Comparison of ENCODE assay signal across 8 cellular contexts in the genomic region with DNA sequence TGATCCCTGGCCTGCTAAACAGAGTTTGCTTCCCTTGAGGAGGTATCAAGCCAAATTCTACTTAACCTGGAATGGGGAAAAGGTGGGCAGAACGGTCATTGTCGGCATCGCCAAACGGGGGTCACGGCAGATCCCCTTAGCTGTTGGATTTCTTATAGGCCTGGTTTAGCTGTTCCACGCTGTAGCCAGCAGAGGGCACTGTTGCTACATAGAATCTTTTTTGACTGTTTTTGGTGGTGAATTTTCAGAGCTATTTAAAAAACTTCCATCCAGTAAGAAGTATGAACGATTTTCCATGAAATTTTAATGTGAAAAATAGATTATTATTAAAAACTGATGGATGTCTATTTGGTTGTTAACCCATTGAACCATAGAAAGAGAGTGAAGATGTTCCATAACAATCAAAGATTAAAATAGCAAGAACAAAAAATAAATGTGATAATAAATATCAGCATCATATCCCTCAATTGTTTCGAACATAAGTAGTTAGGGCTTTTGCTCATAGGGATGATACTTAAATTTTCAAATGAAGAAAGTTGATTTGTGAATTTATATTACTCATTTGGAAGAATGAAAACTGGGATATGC. TPM values are rescaled to one million over a fixed set of nuclear protein-coding genes. Genes with fewer than 3 reads are reported as not detected.
A peak's percentile ranks its signal among the peaks of the same experiment; 100 is the strongest.
DNase-seq lines count a peak whose midpoint lies in the region; ATAC-seq, FAIRE-seq and TF ChIP-seq lines count a peak whose summit lies in the region.

No MANE protein-coding gene starts in this region.

- intact Hi-C loops in OCI-LY7 (cut with micrococcal nuclease; ENCODE audit: unreplicated experiment) = loop anchor here (2.0 kb wide), 1 partner anchor 513 kb away; no protein-coding TSS in a partner anchor
- intact Hi-C loops in ascending aorta (cut with DNase I) = loop anchor here (5.0 to 10.0 kb wide), 3 partner anchors 409 to 1839 kb away; a partner anchor contains a TSS

- no peaks in the 10 kb centered on the region for H3K79me2 ChIP-seq in OCI-LY7 (ENCODE audit: insufficient read depth, low read depth, low read length)

- peak; percentile 64 for DNase-seq in DMS53 (lab: John Stamatoyannopoulos, UW)
- no peak for DNase-seq in H54 (ENCODE audit: insufficient read length, low spot score)
- DNase-seq in OCI-LY7 (ENCODE audit: low spot score) = peak; percentile 40
- peak in 1 of 2 donors; percentile 74 for DNase-seq in ascending aorta (ENCODE audit: low spot score in 2 of 2)
- no peak for DNase-seq in GOT3 (lab: John Stamatoyannopoulos, UW)

- CTCF ChIA-PET in OCI-LY7 (lab: Charles Lee; ENCODE audit: unreplicated experiment) = interaction anchor here (0.6 kb wide), 1 partner anchor 152 kb away, joined by 5 read pairs; no protein-coding TSS in a partner anchor

- TF ChIP-seq CTCF in OCI-LY7 (conservative IDR thresholded peaks at IDR 0.05; ENCODE audit: low read length) = peak; percentile 79
- peak; percentile 25 to 90 (median 90) for TF ChIP-seq CTCF in ascending aorta (IDR thresholded peaks at IDR 0.05)

- H3K27me3 ChIP-seq in ascending aorta (no peaks in the 10 kb centered on the region), skeletal muscle satellite cell (ENCODE audit: control insufficient read depth, insufficient read depth, low read length) (no peaks in the 10 kb centered on the region)

- no peaks in the 10 kb centered on the region for H3K4me1 ChIP-seq in OCI-LY7 (ENCODE audit: insufficient read depth, low read length, poor library complexity, severe bottlenecking)
- H3K4me1 ChIP-seq in ascending aorta = no peaks in the 10 kb centered on the region
- peaks cover 12% of the 10 kb centered on the region for H3K4me1 ChIP-seq in skeletal muscle satellite cell (ENCODE audit: control insufficient read depth, insufficient read depth, low read length)

- no peak for ATAC-seq in GM19328 (IDR thresholded peaks at IDR 0.05; ENCODE audit: unreplicated experiment)

- POLR2A ChIA-PET in OCI-LY7 (lab: Charles Lee) = interaction anchor here (1.4 kb wide), 1 partner anchor 11 kb away, joined by 6 read pairs; no protein-coding TSS in a partner anchor

- H3K36me3 ChIP-seq in OCI-LY7 (ENCODE audit: insufficient read depth, low read length) (no peaks in the 10 kb centered on the region), ascending aorta (no peaks in the 10 kb centered on the region), skeletal muscle satellite cell (ENCODE audit: insufficient read depth, low read length) (no peaks in the 10 kb centered on the region)

- H3K4me3 ChIP-seq in OCI-LY7 (ENCODE audit: low read depth, low read length, poor library complexity, severe bottlenecking) (no peak overlapping the region), ascending aorta (peak overlapping the region; percentile 47 to 60), iPS-11a (ENCODE audit: low read depth, low read length) (peak overlapping the region; percentile 46), skeletal muscle satellite cell (ENCODE audit: low read length) (peak overlapping the region; percentile 86)

- no TSS peak for BruUV-seq in OCI-LY7 (replicated peaks; lab: Mats Ljungman, UMichigan)

- H2AFZ ChIP-seq in OCI-LY7 (ENCODE audit: low read length) = no peak overlapping the region

- H4K20me1 ChIP-seq in OCI-LY7 (ENCODE audit: insufficient read depth, low read length) = no peaks in the 10 kb centered on the region

- H3K9me3 ChIP-seq in OCI-LY7 (ENCODE audit: low read length) = no peaks in the 10 kb centered on the region
- H3K9me3 ChIP-seq in ascending aorta = no peaks in the 10 kb centered on the region
- H3K9me3 ChIP-seq in skeletal muscle satellite cell (replicated peaks; ENCODE audit: low read length) = no peaks in the 10 kb centered on the region

- peak overlapping the region; percentile 89 for H3K9ac ChIP-seq in skeletal muscle satellite cell (ENCODE audit: low read depth, low read length)

- no peak overlapping the region for H3K4me2 ChIP-seq in OCI-LY7 (ENCODE audit: low read length)
- H3K4me2 ChIP-seq in skeletal muscle satellite cell (ENCODE audit: low read length) = peak overlapping the region; percentile 89

- no peak overlapping the region for H3K27ac ChIP-seq in OCI-LY7 (ENCODE audit: low read depth, low read length, poor library complexity, severe bottlenecking)
- peak overlapping the region; percentile 77 to 78 for H3K27ac ChIP-seq in ascending aorta

- TF ChIP-seq POLR2A in H54 (IDR thresholded peaks at IDR 0.05; ENCODE audit: low read depth, low read length) = no peak

- FAIRE-seq in H54 (lab: Jason Lieb, UNC) = peak; percentile 62

- H3K9me2 ChIP-seq in OCI-LY7 (ENCODE audit: insufficient read depth, low read length) = no peaks in the 10 kb centered on the region

RNA-seq across cellular contexts. Expression of a gene that starts 56.6 kb away (rescaled TPM):
- not detected in 2 replicates for total RNA-seq in OCI-LY7 (2014; rRNA removed; shearing (Covaris generic))
- total RNA-seq in OCI-LY7 (2022) (not detected in 2 replicates), ascending aorta (93.2 TPM)
- 7.4 and 9.9 TPM in 2 replicates for total RNA-seq in skeletal muscle satellite cell (2012; rRNA removed)

Comparison
In these comparisons a context has a peak if more than half of its experiments do, and no peak if none do; other contexts are left out.
1. DNase-seq: peak in DMS53 (single experiment) and OCI-LY7 (single experiment); none in H54 (single experiment) and GOT3 (single experiment).
2. RNA of a gene that starts 56.6 kb away (total RNA-seq): 93.2 TPM in ascending aorta (single experiment); not detected in OCI-LY7; every median in the first group is over 10 times any median in the second.